In genomic region chr9:33068991-33069390, GRCh38 we compare ENCODE assay signal across 29 cellular contexts.
"Had no signal": no experiment of that assay in that cellular context is flagged by ENCODE, and none has a peak within 500 bp of the region (broad histone marks: within the 10 kb centered on the region; RNA-seq: fewer than 3 reads in every experiment).

No MANE protein-coding gene starts in this region.

- H3K4me1 Mint-ChIP-seq: WTC11 had no signal

- ATAC-seq: activated CD8-positive, alpha-beta T cell treated with anti-CD3 and anti-CD28 coated beads, Interleukin-2, amount 10 ng/mL, durations not matched to agents 7 days and 5 days; activated naive CD8-positive, alpha-beta T cell treated with anti-CD3 and anti-CD28 coated beads, Interleukin-2, amount 50 U/mL, for 24 hours; left colon; naive thymus-derived CD4-positive, alpha-beta T cell; WTC11 had no signal

- H3K36me3 ChIP-seq: uterus had no signal

- H3K27me3 ChIP-seq: brain microvascular endothelial cell, right atrium auricular region, transverse colon, uterus had no signal

- H3K27me3 Mint-ChIP-seq: activated naive CD4-positive, alpha-beta T cell treated with anti-CD3 and anti-CD28 coated beads, Interleukin-2, amount 50 U/mL, for 24 hours; activated naive CD8-positive, alpha-beta T cell treated with anti-CD3 and anti-CD28 coated beads, Interleukin-2, amount 50 U/mL, for 24 hours; naive thymus-derived CD4-positive, alpha-beta T cell had no signal

- H3K27ac ChIP-seq: brain microvascular endothelial cell, parathyroid adenoma, right atrium auricular region, transverse colon, uterus had no signal

- H3K9me3 ChIP-seq: right atrium auricular region, transverse colon, uterus had no signal

- H3K27ac Mint-ChIP-seq: activated CD8-positive, alpha-beta T cell treated with anti-CD3 and anti-CD28 coated beads, Interleukin-2, amount 10 ng/mL, durations not matched to agents 7 days and 5 days; activated naive CD4-positive, alpha-beta T cell treated with anti-CD3 and anti-CD28 coated beads, Interleukin-2, amount 50 U/mL, for 24 hours; activated naive CD8-positive, alpha-beta T cell treated with anti-CD3 and anti-CD28 coated beads, Interleukin-2, amount 50 U/mL, for 24 hours; T-helper 1 cell treated with Interleukin-12 subunit alpha and Interleukin-12 subunit beta and Interleukin-4 antibody, amounts not matched to agents 30 μg/mL and 1 μg/mL, for 36 hours; WTC11 had no signal

- H3K4me1 ChIP-seq: parathyroid adenoma, right atrium auricular region, uterus had no signal

- DNase-seq: activated CD4-positive, alpha-beta T cell treated with anti-CD3 and anti-CD28 coated beads for 1 hour; activated CD4-positive, alpha-beta T cell treated with anti-CD3 and anti-CD28 coated beads, Interleukin-2, amount 50 U/mL, for 1 hour; activated CD8-positive, alpha-beta T cell treated with anti-CD3 and anti-CD28 coated beads, Interleukin-2, amount 10 ng/mL, durations not matched to agents 7 days and 5 days; activated gamma-delta T cell treated with Interleukin-2 at 50 U/mL for 16 hours; activated naive CD8-positive, alpha-beta T cell treated with anti-CD3 and anti-CD28 coated beads, Interleukin-2, amount 50 U/mL, for 24 hours; amygdala; brain microvascular endothelial cell; cortex of kidney; foreskin fibroblast; head of caudate nucleus; hypothalamus; immature natural killer cell; kidney; left colon; mammary epithelial cell; midbrain; naive thymus-derived CD4-positive, alpha-beta T cell; nucleus accumbens; stimulated activated CD4-positive, alpha-beta T cell treated with anti-CD3 and anti-CD28 coated beads, Interleukin-15, amount 100 ng/mL, for 24 hours; stimulated activated CD4-positive, alpha-beta T cell treated with anti-CD3 and anti-CD28 coated beads, Interleukin-2, amount 100 ng/mL, for 24 hours; stimulated activated naive CD4-positive, alpha-beta T cell; SW 1271; transverse colon; uterus had no signal

- H3K4me3 ChIP-seq: right atrium auricular region, transverse colon, uterus had no signal

- H3K4me3 Mint-ChIP-seq: activated CD8-positive, alpha-beta T cell treated with anti-CD3 and anti-CD28 coated beads, Interleukin-2, amount 10 ng/mL, durations not matched to agents 7 days and 5 days; activated naive CD4-positive, alpha-beta T cell treated with anti-CD3 and anti-CD28 coated beads, Interleukin-2, amount 50 U/mL, for 24 hours; activated naive CD8-positive, alpha-beta T cell treated with anti-CD3 and anti-CD28 coated beads, Interleukin-2, amount 50 U/mL, for 24 hours; immature natural killer cell; naive thymus-derived CD4-positive, alpha-beta T cell; T-helper 1 cell treated with Interleukin-12 subunit alpha and Interleukin-12 subunit beta and Interleukin-4 antibody, amounts not matched to agents 30 μg/mL and 1 μg/mL, for 36 hours; WTC11 had no signal

- H3K9me3 Mint-ChIP-seq: activated naive CD4-positive, alpha-beta T cell treated with anti-CD3 and anti-CD28 coated beads, Interleukin-2, amount 50 U/mL, for 24 hours; activated naive CD8-positive, alpha-beta T cell treated with anti-CD3 and anti-CD28 coated beads, Interleukin-2, amount 50 U/mL, for 24 hours; immature natural killer cell; naive thymus-derived CD4-positive, alpha-beta T cell; T-helper 1 cell treated with Interleukin-12 subunit alpha and Interleukin-12 subunit beta and Interleukin-4 antibody, amounts not matched to agents 30 μg/mL and 1 μg/mL, for 36 hours; WTC11 had no signal
